In genomic region chr6:63440057-63440456, GRCh38 we compare ENCODE assay signal across 17 cellular contexts.
DNase-seq lines count a peak whose midpoint lies in the region; ATAC-seq, FAIRE-seq and TF ChIP-seq lines count a peak whose summit lies in the region.
"Had no signal": no experiment of that assay in that cellular context is flagged by ENCODE, and none has a peak within 500 bp of the region (broad histone marks: within the 10 kb centered on the region; RNA-seq: fewer than 3 reads in every experiment).

No MANE protein-coding gene starts in this region.

- peak; percentile 66 for ATAC-seq in stimulated activated memory B cell treated with anti-CD40 and anti-IgM and Interleukin-4, amounts not matched to agents 10 μg/mL and 1 μg/mL and 100 μg/mL, for 72 hours

- TF ChIP-seq POLR2A in GM12892 (IDR thresholded peaks at IDR 0.05; ENCODE audit: low read depth, low read length): no peak

- H3K4me3 Mint-ChIP-seq in activated naive CD8-positive, alpha-beta T cell: peak overlapping the region; percentile 14
- H3K4me3 Mint-ChIP-seq in activated naive CD8-positive, alpha-beta T cell treated with anti-CD3 and anti-CD28 coated beads for 36 hours: no peak overlapping the region
- H3K4me3 Mint-ChIP-seq in stimulated activated memory B cell treated with anti-CD40 and anti-IgM and Interleukin-4, amounts not matched to agents 10 μg/mL and 1 μg/mL and 100 μg/mL, for 72 hours: no peak overlapping the region
- H3K4me3 Mint-ChIP-seq: central memory CD8-positive, alpha-beta T cell; nephron had no signal

- H3K27me3 Mint-ChIP-seq in activated naive CD8-positive, alpha-beta T cell: no peaks in the 10 kb centered on the region
- H3K27me3 Mint-ChIP-seq in activated naive CD8-positive, alpha-beta T cell treated with anti-CD3 and anti-CD28 coated beads for 36 hours: peaks cover 6% of the 10 kb centered on the region
- H3K27me3 Mint-ChIP-seq in stimulated activated memory B cell treated with anti-CD40 and anti-IgM and Interleukin-4, amounts not matched to agents 10 μg/mL and 1 μg/mL and 100 μg/mL, for 72 hours: peaks cover 13% of the 10 kb centered on the region
- H3K27me3 Mint-ChIP-seq: central memory CD8-positive, alpha-beta T cell had no signal

- in situ Hi-C loops in SK-MEL-5 (cut with HindIII; ENCODE audit: low pct_unique_long_range_greater_than_20kb, low sequenced_read_pairs): no loop called here

- H3K27ac Mint-ChIP-seq in activated naive CD8-positive, alpha-beta T cell: no peak overlapping the region
- no peak overlapping the region for H3K27ac Mint-ChIP-seq in activated naive CD8-positive, alpha-beta T cell treated with anti-CD3 and anti-CD28 coated beads for 36 hours
- H3K27ac Mint-ChIP-seq in stimulated activated memory B cell treated with anti-CD40 and anti-IgM and Interleukin-4, amounts not matched to agents 10 μg/mL and 1 μg/mL and 100 μg/mL, for 72 hours: no peak overlapping the region
- H3K27ac Mint-ChIP-seq: nephron had no signal

- no peaks in the 10 kb centered on the region for H3K4me1 Mint-ChIP-seq in activated naive CD8-positive, alpha-beta T cell (ENCODE audit: low read depth)
- H3K4me1 Mint-ChIP-seq in activated naive CD8-positive, alpha-beta T cell treated with anti-CD3 and anti-CD28 coated beads for 36 hours: peaks cover 4% of the 10 kb centered on the region
- no peaks in the 10 kb centered on the region for H3K4me1 Mint-ChIP-seq in stimulated activated memory B cell treated with anti-CD40 and anti-IgM and Interleukin-4, amounts not matched to agents 10 μg/mL and 1 μg/mL and 100 μg/mL, for 72 hours
- H3K4me1 Mint-ChIP-seq: central memory CD8-positive, alpha-beta T cell; nephron had no signal

- no peaks in the 10 kb centered on the region for H3K9me3 Mint-ChIP-seq in activated naive CD8-positive, alpha-beta T cell (ENCODE audit: low read depth)
- no peaks in the 10 kb centered on the region for H3K9me3 Mint-ChIP-seq in activated naive CD8-positive, alpha-beta T cell treated with anti-CD3 and anti-CD28 coated beads for 36 hours
- H3K9me3 Mint-ChIP-seq in stimulated activated memory B cell treated with anti-CD40 and anti-IgM and Interleukin-4, amounts not matched to agents 10 μg/mL and 1 μg/mL and 100 μg/mL, for 72 hours: no peaks in the 10 kb centered on the region

- no peak for FAIRE-seq in GM12892 (lab: Jason Lieb, UNC)
- FAIRE-seq: D721Med, endometrium had no signal

- H3K36me3 Mint-ChIP-seq in activated naive CD8-positive, alpha-beta T cell: no peaks in the 10 kb centered on the region
- H3K36me3 Mint-ChIP-seq in activated naive CD8-positive, alpha-beta T cell treated with anti-CD3 and anti-CD28 coated beads for 36 hours: no peaks in the 10 kb centered on the region
- H3K36me3 Mint-ChIP-seq in stimulated activated memory B cell treated with anti-CD40 and anti-IgM and Interleukin-4, amounts not matched to agents 10 μg/mL and 1 μg/mL and 100 μg/mL, for 72 hours: no peaks in the 10 kb centered on the region

- DNase-seq in activated naive CD8-positive, alpha-beta T cell treated with anti-CD3 and anti-CD28 coated beads for 36 hours: no peak
- DNase-seq in HT-29 (ENCODE audit: low spot score) (peak; percentile 35), SK-MEL-5 (ENCODE audit: low read depth, low spot score) (peak; percentile 30), GM12892 (ENCODE audit: insufficient read length) (no peak), CD1c-positive myeloid dendritic cell (ENCODE audit: extremely low spot score) (no peak)
- DNase-seq in stimulated activated naive CD4-positive, alpha-beta T cell treated with Interleukin-2 at 50 U/mL for 16 hours (lab: John Stamatoyannopoulos, UW): no peak
- DNase-seq: activated CD4-positive, CD25-positive, alpha-beta regulatory T cell; foreskin fibroblast; GOT3; stimulated activated CD4-positive, alpha-beta T cell treated with anti-CD3 and anti-CD28 coated beads, Interleukin-2, amount 100 ng/mL, for 24 hours; T-helper 1 cell had no signal

Comparison
In these comparisons a context has a peak if more than half of its experiments do, and no peak if none do; other contexts are left out.
1. DNase-seq: peak in HT-29 (single experiment) and SK-MEL-5 (single experiment); none in activated naive CD8-positive, alpha-beta T cell treated with anti-CD3 and anti-CD28 coated beads for 36 hours (single experiment), GM12892 (single experiment), CD1c-positive myeloid dendritic cell (single experiment) and stimulated activated naive CD4-positive, alpha-beta T cell treated with Interleukin-2 at 50 U/mL for 16 hours (single experiment).